ENCODE assay signal across 1 cellular context in the genomic region with DNA sequence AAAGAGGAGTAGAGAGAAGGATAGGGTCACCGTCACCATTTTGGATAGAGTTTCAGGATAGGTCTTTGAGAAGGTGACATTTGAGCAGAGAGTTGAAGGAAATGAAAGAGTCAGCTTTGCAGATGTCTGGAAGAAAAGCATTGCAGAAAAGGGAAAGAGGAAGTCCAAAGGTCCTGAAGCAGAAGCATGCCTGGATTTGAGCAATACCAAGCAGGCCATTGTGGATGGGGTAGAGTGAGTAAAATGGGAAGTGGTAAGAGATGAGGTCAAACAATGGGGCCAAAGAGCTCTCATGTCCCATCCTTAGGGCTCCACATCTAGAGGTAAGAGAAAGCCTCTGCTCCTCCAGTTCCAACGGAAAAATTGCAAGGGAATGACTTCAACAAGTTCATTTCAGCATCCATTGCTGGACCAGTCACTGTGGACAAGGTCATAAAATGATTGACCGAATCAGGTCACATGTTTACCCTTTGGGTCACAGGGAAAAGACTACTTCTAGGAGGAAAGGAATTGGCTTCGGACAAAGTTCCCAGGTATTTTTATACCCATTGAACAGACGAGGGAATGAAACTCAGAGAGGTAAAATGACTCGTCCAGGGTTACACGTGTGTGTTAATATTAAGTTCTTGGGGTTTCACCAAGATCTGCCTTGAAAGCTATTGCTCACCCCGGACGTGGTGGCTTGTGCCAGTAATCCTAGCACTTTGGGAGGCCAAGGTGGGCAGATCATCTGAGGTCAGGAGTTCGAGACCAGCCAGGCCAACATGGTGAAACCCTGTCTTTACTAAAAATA.
TF ChIP-seq lines count a peak whose summit lies in the region.

No MANE protein-coding gene starts in this region.

TF ChIP-seq in HepG2, 621 proteins besides CTCF, POLR2A, EP300 and RAD21 (continued from another document):
- TF ChIP-seq ERF (CRISPR knock-in tag; IDR thresholded peaks at IDR 0.05) (no peak), GATAD1 (CRISPR knock-in tag; IDR thresholded peaks at IDR 0.05) (no peak), POGZ (CRISPR knock-in tag; IDR thresholded peaks at IDR 0.05) (0 out of 2 replicates have a peak, but pooled peaks have one; percentile 53), ZSCAN21 (CRISPR knock-in tag; IDR thresholded peaks at IDR 0.05; ENCODE audit: borderline replicate concordance) (no peak), ARNTL (CRISPR knock-in tag; IDR thresholded peaks at IDR 0.05) (no peak), SNRNP70 (IDR thresholded peaks at IDR 0.05; ENCODE audit: low read depth, low read length) (no peak), PAWR (CRISPR knock-in tag; IDR thresholded peaks at IDR 0.05; ENCODE audit: borderline replicate concordance) (no peak), CHD2 (IDR thresholded peaks at IDR 0.05; ENCODE audit: low read depth, low read length) (no peak), ZBTB42 (CRISPR knock-in tag; IDR thresholded peaks at IDR 0.05) (no peak), ZNF598 (CRISPR knock-in tag; IDR thresholded peaks at IDR 0.05; ENCODE audit: borderline replicate concordance) (no peak), KLF16 (CRISPR knock-in tag; IDR thresholded peaks at IDR 0.05) (0 out of 4 replicates have a peak, but pooled peaks of 1 of the 2 experiments have one; percentile 9), ISL2 (CRISPR knock-in tag; IDR thresholded peaks at IDR 0.05) (no peak), HOXA5 (CRISPR knock-in tag; IDR thresholded peaks at IDR 0.05) (no peak), PCBP1 (IDR thresholded peaks at IDR 0.05; ENCODE audit: borderline replicate concordance, low read depth, low read length) (no peak), ARNT (IDR thresholded peaks at IDR 0.05) (no peak), SP1 (IDR thresholded peaks at IDR 0.05) (no peak), SP1 (CRISPR knock-in tag; IDR thresholded peaks at IDR 0.05) (no peak), TAF1 (CRISPR knock-in tag; IDR thresholded peaks at IDR 0.05) (no peak), EZH2 (conservative IDR thresholded peaks at IDR 0.05; ENCODE audit: low read depth, low read length) (no peak), BORCS8-MEF2B (CRISPR knock-in tag; IDR thresholded peaks at IDR 0.05) (no peak), FOXA3 (CRISPR knock-in tag; IDR thresholded peaks at IDR 0.05) (0 out of 2 replicates have a peak, but pooled peaks have one; percentile 18), ZNF644 (CRISPR knock-in tag; IDR thresholded peaks at IDR 0.05; ENCODE audit: low read depth) (peak; percentile 94), HNF4G (IDR thresholded peaks at IDR 0.05; ENCODE audit: borderline replicate concordance, low read depth, low read length) (peak; percentile 76), HNF4G (CRISPR knock-in tag; IDR thresholded peaks at IDR 0.05; ENCODE audit: borderline replicate concordance, low read depth) (no peak), ZNF550 (CRISPR knock-in tag; IDR thresholded peaks at IDR 0.05; ENCODE audit: borderline replicate concordance) (no peak), ZBTB20 (CRISPR knock-in tag; IDR thresholded peaks at IDR 0.05; ENCODE audit: borderline replicate concordance, low read depth) (no peak), ZNF20 (CRISPR knock-in tag; IDR thresholded peaks at IDR 0.05) (no peak), BHLHE40 (IDR thresholded peaks at IDR 0.05; ENCODE audit: low read length) (no peak), ZBTB21 (CRISPR knock-in tag; IDR thresholded peaks at IDR 0.05) (peak; percentile 36; the same call in 1 of the 2 replicates)
- TF ChIP-seq, protein P1, sequence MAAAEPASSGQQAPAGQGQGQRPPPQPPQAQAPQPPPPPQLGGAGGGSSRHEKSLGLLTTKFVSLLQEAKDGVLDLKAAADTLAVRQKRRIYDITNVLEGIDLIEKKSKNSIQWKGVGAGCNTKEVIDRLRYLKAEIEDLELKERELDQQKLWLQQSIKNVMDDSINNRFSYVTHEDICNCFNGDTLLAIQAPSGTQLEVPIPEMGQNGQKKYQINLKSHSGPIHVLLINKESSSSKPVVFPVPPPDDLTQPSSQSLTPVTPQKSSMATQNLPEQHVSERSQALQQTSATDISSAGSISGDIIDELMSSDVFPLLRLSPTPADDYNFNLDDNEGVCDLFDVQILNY (CRISPR knock-in tag; conservative IDR thresholded peaks at IDR 0.05), result no peak
- TF ChIP-seq, protein P2, sequence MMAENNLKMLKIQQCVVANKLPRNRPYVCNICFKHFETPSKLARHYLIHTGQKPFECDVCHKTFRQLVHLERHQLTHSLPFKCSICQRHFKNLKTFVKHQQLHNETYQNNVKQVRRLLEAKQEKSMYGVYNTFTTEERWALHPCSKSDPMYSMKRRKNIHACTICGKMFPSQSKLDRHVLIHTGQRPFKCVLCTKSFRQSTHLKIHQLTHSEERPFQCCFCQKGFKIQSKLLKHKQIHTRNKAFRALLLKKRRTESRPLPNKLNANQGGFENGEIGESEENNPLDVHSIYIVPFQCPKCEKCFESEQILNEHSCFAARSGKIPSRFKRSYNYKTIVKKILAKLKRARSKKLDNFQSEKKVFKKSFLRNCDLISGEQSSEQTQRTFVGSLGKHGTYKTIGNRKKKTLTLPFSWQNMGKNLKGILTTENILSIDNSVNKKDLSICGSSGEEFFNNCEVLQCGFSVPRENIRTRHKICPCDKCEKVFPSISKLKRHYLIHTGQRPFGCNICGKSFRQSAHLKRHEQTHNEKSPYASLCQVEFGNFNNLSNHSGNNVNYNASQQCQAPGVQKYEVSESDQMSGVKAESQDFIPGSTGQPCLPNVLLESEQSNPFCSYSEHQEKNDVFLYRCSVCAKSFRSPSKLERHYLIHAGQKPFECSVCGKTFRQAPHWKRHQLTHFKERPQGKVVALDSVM (CRISPR knock-in tag; IDR thresholded peaks at IDR 0.05), result 0 out of 2 replicates have a peak, but pooled peaks have one; percentile 7
- TF ChIP-seq, protein P3, sequence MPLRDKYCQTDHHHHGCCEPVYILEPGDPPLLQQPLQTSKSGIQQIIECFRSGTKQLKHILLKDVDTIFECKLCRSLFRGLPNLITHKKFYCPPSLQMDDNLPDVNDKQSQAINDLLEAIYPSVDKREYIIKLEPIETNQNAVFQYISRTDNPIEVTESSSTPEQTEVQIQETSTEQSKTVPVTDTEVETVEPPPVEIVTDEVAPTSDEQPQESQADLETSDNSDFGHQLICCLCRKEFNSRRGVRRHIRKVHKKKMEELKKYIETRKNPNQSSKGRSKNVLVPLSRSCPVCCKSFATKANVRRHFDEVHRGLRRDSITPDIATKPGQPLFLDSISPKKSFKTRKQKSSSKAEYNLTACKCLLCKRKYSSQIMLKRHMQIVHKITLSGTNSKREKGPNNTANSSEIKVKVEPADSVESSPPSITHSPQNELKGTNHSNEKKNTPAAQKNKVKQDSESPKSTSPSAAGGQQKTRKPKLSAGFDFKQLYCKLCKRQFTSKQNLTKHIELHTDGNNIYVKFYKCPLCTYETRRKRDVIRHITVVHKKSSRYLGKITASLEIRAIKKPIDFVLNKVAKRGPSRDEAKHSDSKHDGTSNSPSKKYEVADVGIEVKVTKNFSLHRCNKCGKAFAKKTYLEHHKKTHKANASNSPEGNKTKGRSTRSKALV (CRISPR knock-in tag; IDR thresholded peaks at IDR 0.05), result no peak
- TF ChIP-seq, protein P4, sequence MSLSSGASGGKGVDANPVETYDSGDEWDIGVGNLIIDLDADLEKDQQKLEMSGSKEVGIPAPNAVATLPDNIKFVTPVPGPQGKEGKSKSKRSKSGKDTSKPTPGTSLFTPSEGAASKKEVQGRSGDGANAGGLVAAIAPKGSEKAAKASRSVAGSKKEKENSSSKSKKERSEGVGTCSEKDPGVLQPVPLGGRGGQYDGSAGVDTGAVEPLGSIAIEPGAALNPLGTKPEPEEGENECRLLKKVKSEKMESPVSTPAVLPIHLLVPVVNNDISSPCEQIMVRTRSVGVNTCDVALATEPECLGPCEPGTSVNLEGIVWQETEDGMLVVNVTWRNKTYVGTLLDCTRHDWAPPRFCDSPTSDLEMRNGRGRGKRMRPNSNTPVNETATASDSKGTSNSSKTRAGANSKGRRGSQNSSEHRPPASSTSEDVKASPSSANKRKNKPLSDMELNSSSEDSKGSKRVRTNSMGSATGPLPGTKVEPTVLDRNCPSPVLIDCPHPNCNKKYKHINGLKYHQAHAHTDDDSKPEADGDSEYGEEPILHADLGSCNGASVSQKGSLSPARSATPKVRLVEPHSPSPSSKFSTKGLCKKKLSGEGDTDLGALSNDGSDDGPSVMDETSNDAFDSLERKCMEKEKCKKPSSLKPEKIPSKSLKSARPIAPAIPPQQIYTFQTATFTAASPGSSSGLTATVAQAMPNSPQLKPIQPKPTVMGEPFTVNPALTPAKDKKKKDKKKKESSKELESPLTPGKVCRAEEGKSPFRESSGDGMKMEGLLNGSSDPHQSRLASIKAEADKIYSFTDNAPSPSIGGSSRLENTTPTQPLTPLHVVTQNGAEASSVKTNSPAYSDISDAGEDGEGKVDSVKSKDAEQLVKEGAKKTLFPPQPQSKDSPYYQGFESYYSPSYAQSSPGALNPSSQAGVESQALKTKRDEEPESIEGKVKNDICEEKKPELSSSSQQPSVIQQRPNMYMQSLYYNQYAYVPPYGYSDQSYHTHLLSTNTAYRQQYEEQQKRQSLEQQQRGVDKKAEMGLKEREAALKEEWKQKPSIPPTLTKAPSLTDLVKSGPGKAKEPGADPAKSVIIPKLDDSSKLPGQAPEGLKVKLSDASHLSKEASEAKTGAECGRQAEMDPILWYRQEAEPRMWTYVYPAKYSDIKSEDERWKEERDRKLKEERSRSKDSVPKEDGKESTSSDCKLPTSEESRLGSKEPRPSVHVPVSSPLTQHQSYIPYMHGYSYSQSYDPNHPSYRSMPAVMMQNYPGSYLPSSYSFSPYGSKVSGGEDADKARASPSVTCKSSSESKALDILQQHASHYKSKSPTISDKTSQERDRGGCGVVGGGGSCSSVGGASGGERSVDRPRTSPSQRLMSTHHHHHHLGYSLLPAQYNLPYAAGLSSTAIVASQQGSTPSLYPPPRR (CRISPR knock-in tag; IDR thresholded peaks at IDR 0.05; ENCODE audit: borderline replicate concordance), result no peak
- TF ChIP-seq, protein P5, sequence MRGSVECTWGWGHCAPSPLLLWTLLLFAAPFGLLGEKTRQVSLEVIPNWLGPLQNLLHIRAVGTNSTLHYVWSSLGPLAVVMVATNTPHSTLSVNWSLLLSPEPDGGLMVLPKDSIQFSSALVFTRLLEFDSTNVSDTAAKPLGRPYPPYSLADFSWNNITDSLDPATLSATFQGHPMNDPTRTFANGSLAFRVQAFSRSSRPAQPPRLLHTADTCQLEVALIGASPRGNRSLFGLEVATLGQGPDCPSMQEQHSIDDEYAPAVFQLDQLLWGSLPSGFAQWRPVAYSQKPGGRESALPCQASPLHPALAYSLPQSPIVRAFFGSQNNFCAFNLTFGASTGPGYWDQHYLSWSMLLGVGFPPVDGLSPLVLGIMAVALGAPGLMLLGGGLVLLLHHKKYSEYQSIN (CRISPR knock-in tag; IDR thresholded peaks at IDR 0.05; ENCODE audit: borderline replicate concordance), result no peak
- TF ChIP-seq, protein P6, sequence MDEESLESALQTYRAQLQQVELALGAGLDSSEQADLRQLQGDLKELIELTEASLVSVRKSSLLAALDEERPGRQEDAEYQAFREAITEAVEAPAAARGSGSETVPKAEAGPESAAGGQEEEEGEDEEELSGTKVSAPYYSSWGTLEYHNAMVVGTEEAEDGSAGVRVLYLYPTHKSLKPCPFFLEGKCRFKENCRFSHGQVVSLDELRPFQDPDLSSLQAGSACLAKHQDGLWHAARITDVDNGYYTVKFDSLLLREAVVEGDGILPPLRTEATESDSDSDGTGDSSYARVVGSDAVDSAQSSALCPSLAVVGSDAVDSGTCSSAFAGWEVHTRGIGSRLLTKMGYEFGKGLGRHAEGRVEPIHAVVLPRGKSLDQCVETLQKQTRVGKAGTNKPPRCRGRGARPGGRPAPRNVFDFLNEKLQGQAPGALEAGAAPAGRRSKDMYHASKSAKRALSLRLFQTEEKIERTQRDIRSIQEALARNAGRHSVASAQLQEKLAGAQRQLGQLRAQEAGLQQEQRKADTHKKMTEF (CRISPR knock-in tag; IDR thresholded peaks at IDR 0.05), result peak; percentile 22; the same call in 1 of the 2 replicates
- TF ChIP-seq, protein P7, sequence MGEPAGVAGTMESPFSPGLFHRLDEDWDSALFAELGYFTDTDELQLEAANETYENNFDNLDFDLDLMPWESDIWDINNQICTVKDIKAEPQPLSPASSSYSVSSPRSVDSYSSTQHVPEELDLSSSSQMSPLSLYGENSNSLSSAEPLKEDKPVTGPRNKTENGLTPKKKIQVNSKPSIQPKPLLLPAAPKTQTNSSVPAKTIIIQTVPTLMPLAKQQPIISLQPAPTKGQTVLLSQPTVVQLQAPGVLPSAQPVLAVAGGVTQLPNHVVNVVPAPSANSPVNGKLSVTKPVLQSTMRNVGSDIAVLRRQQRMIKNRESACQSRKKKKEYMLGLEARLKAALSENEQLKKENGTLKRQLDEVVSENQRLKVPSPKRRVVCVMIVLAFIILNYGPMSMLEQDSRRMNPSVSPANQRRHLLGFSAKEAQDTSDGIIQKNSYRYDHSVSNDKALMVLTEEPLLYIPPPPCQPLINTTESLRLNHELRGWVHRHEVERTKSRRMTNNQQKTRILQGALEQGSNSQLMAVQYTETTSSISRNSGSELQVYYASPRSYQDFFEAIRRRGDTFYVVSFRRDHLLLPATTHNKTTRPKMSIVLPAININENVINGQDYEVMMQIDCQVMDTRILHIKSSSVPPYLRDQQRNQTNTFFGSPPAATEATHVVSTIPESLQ (CRISPR knock-in tag; conservative IDR thresholded peaks at IDR 0.05), result no peak
- TF ChIP-seq, protein P8, sequence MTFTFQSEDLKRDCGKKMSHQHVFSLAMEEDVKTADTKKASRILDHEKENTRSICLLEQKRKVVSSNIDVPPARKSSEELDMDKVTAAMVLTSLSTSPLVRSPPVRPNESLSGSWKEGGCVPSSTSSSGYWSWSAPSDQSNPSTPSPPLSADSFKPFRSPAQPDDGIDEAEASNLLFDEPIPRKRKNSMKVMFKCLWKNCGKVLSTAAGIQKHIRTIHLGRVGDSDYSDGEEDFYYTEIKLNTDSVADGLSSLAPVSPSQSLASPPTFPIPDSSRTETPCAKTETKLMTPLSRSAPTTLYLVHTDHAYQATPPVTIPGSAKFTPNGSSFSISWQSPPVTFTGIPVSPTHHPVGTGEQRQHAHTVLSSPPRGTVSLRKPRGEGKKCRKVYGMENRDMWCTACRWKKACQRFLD (CRISPR knock-in tag; IDR thresholded peaks at IDR 0.05; ENCODE audit: borderline replicate concordance), result no peak
TF ChIP-seq in HepG2: peak in this region for 28.
